1 cellular context compared by ENCODE assay signal in the genomic region with DNA sequence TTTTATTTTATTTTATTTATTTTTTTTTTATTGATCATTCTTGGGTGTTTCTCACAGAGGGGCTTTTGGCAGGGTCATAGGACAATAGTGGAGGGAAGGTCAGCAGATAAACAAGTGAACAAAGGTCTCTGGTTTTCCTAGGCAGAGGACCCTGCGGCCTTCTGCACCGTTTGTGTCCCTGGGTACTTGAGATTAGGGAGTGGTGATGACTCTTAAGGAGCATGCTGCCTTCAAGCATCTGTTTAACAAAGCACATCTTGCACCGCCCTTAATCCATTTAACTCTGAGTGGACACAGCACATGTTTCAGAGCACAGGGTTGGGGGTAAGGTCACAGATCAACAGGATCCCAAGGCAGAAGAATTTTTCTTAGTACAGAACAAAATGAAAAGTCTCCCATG. TPM values are rescaled to one million over a fixed set of nuclear protein-coding genes. Genes with fewer than 3 reads are reported as not detected.
"Had no signal": no experiment of that assay in that cellular context is flagged by ENCODE, and none has a peak within 500 bp of the region (broad histone marks: within the 10 kb centered on the region; RNA-seq: fewer than 3 reads in every experiment).

No MANE protein-coding gene starts in this region.

RNA-seq across cellular contexts. Expression of gene LGALS4, which starts 42.2 kb away (rescaled TPM):
- total RNA-seq: M059J had no signal
